21 cellular contexts compared by ENCODE assay signal in genomic region chr9:37061763-37062162, GRCh38. TPM values are rescaled to one million over a fixed set of nuclear protein-coding genes. Genes with fewer than 3 reads are reported as not detected.
DNase-seq lines count a peak whose midpoint lies in the region; ATAC-seq lines count a peak whose summit lies in the region.
"Had no signal": no experiment of that assay in that cellular context is flagged by ENCODE, and none has a peak within 500 bp of the region (broad histone marks: within the 10 kb centered on the region; RNA-seq: fewer than 3 reads in every experiment).

No MANE protein-coding gene starts in this region.

- DNase-seq in GDM1 (lab: John Stamatoyannopoulos, UW) = peak; percentile 53
- peak; percentile 3 for DNase-seq in NCI-H226
- peak; percentile 68 for DNase-seq in renal cortical epithelial cell (ENCODE audit: low read depth)
- DNase-seq in T-cell = no peak
- no peak for DNase-seq in NCI-H2107 (lab: John Stamatoyannopoulos, UW)
- DNase-seq in NCI-H2196 treated with DMSO at 0.1 percent for 48 hours (lab: John Stamatoyannopoulos, UW; ENCODE audit: unreplicated experiment) = no peak
- DNase-seq: activated CD4-positive, alpha-beta memory T cell treated with anti-CD3 and anti-CD28 coated beads for 36 hours; activated gamma-delta T cell; caudate nucleus; CD8-positive, alpha-beta memory T cell; endodermal cell; H7; head of caudate nucleus; NCI-H1105 treated with DMSO at 0.1 percent for 48 hours; NCI-H526; sigmoid colon; stimulated activated naive CD8-positive, alpha-beta T cell treated with anti-CD3 and anti-CD28 coated beads, Interleukin-15, Interleukin-2, amounts not matched to agents 100 U/mL and 50 U/mL, for 24 hours had no signal

- CTCF ChIA-PET in T-cell (lab: Charles Lee) = interaction anchor here (0.5 to 0.6 kb wide), 2 partner anchors 48 to 226 kb away, joined by 3 to 4 read pairs; no protein-coding TSS in a partner anchor

- no peaks in the 10 kb centered on the region for H3K9me3 Mint-ChIP-seq in T-cell
- H3K9me3 Mint-ChIP-seq: activated CD4-positive, alpha-beta memory T cell treated with anti-CD3 and anti-CD28 coated beads for 36 hours; CD8-positive, alpha-beta memory T cell; endodermal cell; nephron had no signal

- H3K4me1 Mint-ChIP-seq in T-cell = peaks cover 0 to 2% (median 0%) of the 10 kb centered on the region in 3 donors
- H3K4me1 Mint-ChIP-seq: CD8-positive, alpha-beta memory T cell; endodermal cell; nephron had no signal

- H3K27me3 Mint-ChIP-seq in T-cell = peaks cover 38 to 40% of the 10 kb centered on the region in 2 donors

- POLR2A ChIA-PET in T-cell (lab: Charles Lee) = interaction anchor here in 1 of 2 donors (0.6 kb wide), 1 partner anchor 254 kb away, joined by 3 read pairs; no protein-coding TSS in a partner anchor

- H3K4me3 Mint-ChIP-seq in T-cell = no peak overlapping the region
- H3K4me3 Mint-ChIP-seq: activated CD4-positive, alpha-beta memory T cell treated with anti-CD3 and anti-CD28 coated beads for 36 hours; CD8-positive, alpha-beta memory T cell; endodermal cell; nephron had no signal

- H3K36me3 Mint-ChIP-seq in T-cell = no peaks in the 10 kb centered on the region
- H3K36me3 Mint-ChIP-seq: activated CD4-positive, alpha-beta memory T cell treated with anti-CD3 and anti-CD28 coated beads for 36 hours had no signal

- no peak overlapping the region for H3K27ac Mint-ChIP-seq in T-cell
- H3K27ac Mint-ChIP-seq: activated CD4-positive, alpha-beta memory T cell treated with anti-CD3 and anti-CD28 coated beads for 36 hours; CD8-positive, alpha-beta memory T cell; endodermal cell; nephron had no signal

- ATAC-seq in esophagus mucosa = peak; percentile 60
- no peak for ATAC-seq in T-cell (replicated peaks in 1 of 4)
- ATAC-seq: left lobe of liver; Right ventricle myocardium inferior; stimulated activated naive CD8-positive, alpha-beta T cell treated with anti-CD3 and anti-CD28 coated beads, Interleukin-15, Interleukin-2, amounts not matched to agents 100 U/mL and 50 U/mL, for 24 hours had no signal

RNA-seq across cellular contexts. Expression of gene PAX5, which starts 27.7 kb away (rescaled TPM):
- total RNA-seq in esophagus mucosa = 0.44 TPM
- total RNA-seq in renal cortical epithelial cell = not detected in 2 replicates
- total RNA-seq in T-cell = 10 to 100 TPM in 1 of 5 donors, 1 to 10 TPM in 4; 1.7 to 12.4 (median 4.4) TPM
- total RNA-seq: Right ventricle myocardium inferior, sigmoid colon had no signal

RNA-seq across cellular contexts. Expression of gene ZCCHC7, which starts 58.6 kb away (rescaled TPM):
- total RNA-seq in esophagus mucosa (10.4 TPM), renal cortical epithelial cell (17.5 and 20.9 TPM in 2 replicates), T-cell (10 to 100 TPM; 29.1 to 44.2 (median 33.5) TPM)

Comparison
In these comparisons a context has a peak if more than half of its experiments do, and no peak if none do; other contexts are left out.
1. DNase-seq: peak in GDM1 (single experiment), NCI-H226 (single experiment) and renal cortical epithelial cell (single experiment); none in T-cell (0 of 34), NCI-H2107 (single experiment) and NCI-H2196 treated with DMSO at 0.1 percent for 48 hours (single experiment).